27 cellular contexts compared by ENCODE assay signal in genomic region chr11:82009133-82009532, GRCh38.
"Had no signal": no experiment of that assay in that cellular context is flagged by ENCODE, and none has a peak within 500 bp of the region (broad histone marks: within the 10 kb centered on the region; RNA-seq: fewer than 3 reads in every experiment).

No MANE protein-coding gene starts in this region.

- FAIRE-seq: endothelial cell of umbilical vein had no signal

- H2AFZ ChIP-seq: hepatocyte had no signal

- H3K9me3 ChIP-seq: colonic mucosa, esophagus muscularis mucosa, esophagus squamous epithelium, gastrocnemius medialis, gastroesophageal sphincter, heart left ventricle, heart right ventricle had no signal

- H3K4me1 Mint-ChIP-seq: endodermal cell had no signal

- H3K4me3 Mint-ChIP-seq: dendritic cell treated with granulocyte-macrophage colony-stimulating factor and Interleukin-4, amounts not matched to agents 40 ng/mL and 50 ng/mL, for 4 days; effector memory CD8-positive, alpha-beta T cell; endodermal cell had no signal

- H3K4me2 ChIP-seq: hepatocyte had no signal

- H3K4me3 ChIP-seq: colonic mucosa, coronary artery, dorsolateral prefrontal cortex, esophagus muscularis mucosa, esophagus squamous epithelium, gastrocnemius medialis, gastroesophageal sphincter, heart left ventricle, heart right ventricle, hepatocyte had no signal

- H3K27me3 ChIP-seq: colonic mucosa, dorsolateral prefrontal cortex, esophagus muscularis mucosa, esophagus squamous epithelium, foreskin keratinocyte, gastrocnemius medialis, gastroesophageal sphincter, heart left ventricle, heart right ventricle, hepatocyte had no signal

- H3K36me3 ChIP-seq: colonic mucosa, esophagus muscularis mucosa, esophagus squamous epithelium, gastrocnemius medialis, gastroesophageal sphincter, heart left ventricle, heart right ventricle had no signal

- ATAC-seq: effector memory CD8-positive, alpha-beta T cell; esophagus mucosa; foreskin keratinocyte; gastrocnemius medialis; gastroesophageal sphincter; heart left ventricle; heart right ventricle had no signal

- H3K4me1 ChIP-seq: colonic mucosa, esophagus muscularis mucosa, esophagus squamous epithelium, gastrocnemius medialis, gastroesophageal sphincter, heart left ventricle, heart right ventricle had no signal

- H3K9me3 Mint-ChIP-seq: effector memory CD8-positive, alpha-beta T cell; endodermal cell had no signal

- H3K27me3 Mint-ChIP-seq: dendritic cell treated with granulocyte-macrophage colony-stimulating factor and Interleukin-4, amounts not matched to agents 40 ng/mL and 50 ng/mL, for 4 days had no signal

- H3K27ac Mint-ChIP-seq: dendritic cell treated with granulocyte-macrophage colony-stimulating factor and Interleukin-4, amounts not matched to agents 40 ng/mL and 50 ng/mL, for 4 days; effector memory CD8-positive, alpha-beta T cell; endodermal cell had no signal

- H3K27ac ChIP-seq: colonic mucosa, coronary artery, dorsolateral prefrontal cortex, epithelial cell of prostate, esophagus muscularis mucosa, esophagus squamous epithelium, foreskin keratinocyte, gastrocnemius medialis, gastroesophageal sphincter, heart left ventricle, heart right ventricle, hepatocyte had no signal

- DNase-seq: colonic mucosa; cortex of kidney; dermis blood vessel endothelial cell; dorsolateral prefrontal cortex; effector CD4-positive, alpha-beta T cell; effector CD8-positive, alpha-beta T cell; effector memory CD4-positive, alpha-beta T cell; effector memory CD8-positive, alpha-beta T cell; endodermal cell; erythroblast; esophagus squamous epithelium; foreskin fibroblast; foreskin keratinocyte; foreskin melanocyte; gastrocnemius medialis; glutamatergic neuron; head of caudate nucleus; heart left ventricle; heart right ventricle had no signal

- H3K79me2 ChIP-seq: hepatocyte had no signal
